In the genomic region with DNA sequence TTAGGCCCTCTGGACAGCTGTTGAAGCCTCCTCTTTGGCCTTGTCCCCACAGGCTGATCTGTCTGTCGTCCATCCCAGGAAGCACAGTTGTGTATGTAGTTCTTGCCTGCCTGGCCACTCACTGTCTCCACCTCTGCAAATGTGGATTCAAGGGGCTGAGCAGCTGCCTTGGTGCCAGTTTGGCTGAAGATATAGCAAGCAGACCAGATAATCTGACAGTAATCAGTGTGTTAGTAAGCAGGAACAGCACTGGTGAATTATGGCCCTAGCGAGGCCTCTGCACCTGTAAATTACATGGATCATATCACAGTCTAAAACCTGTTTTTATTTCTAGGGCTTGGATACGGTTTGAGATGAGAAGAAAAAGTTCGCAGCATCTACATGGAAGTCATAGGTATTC, we compare ENCODE assay signal across 35 cellular contexts.
"Had no signal": no experiment of that assay in that cellular context is flagged by ENCODE, and none has a peak within 500 bp of the region (broad histone marks: within the 10 kb centered on the region; RNA-seq: fewer than 3 reads in every experiment).

No MANE protein-coding gene starts in this region.

- H3K9me3 Mint-ChIP-seq: activated CD4-positive, alpha-beta T cell treated with anti-CD3 and anti-CD28 coated beads, Interleukin-2, amount 10 ng/mL, durations not matched to agents 24 days and 14 days; activated naive CD4-positive, alpha-beta T cell treated with anti-CD3 and anti-CD28 coated beads for 36 hours; activated naive CD8-positive, alpha-beta T cell treated with anti-CD3 and anti-CD28 coated beads for 36 hours; activated T-helper 1 cell treated with anti-CD3 and anti-CD28 coated beads, Interleukin-12 subunit alpha, Interleukin-12 subunit beta, Interleukin-2, Interleukin-4 antibody, amounts not matched to agents 30 ng/mL and 10 ng/mL and 1 ng/mL, durations not matched to agents 14 hours and 24 hours and 36 hours; stimulated activated naive CD8-positive, alpha-beta T cell treated with anti-CD3 and anti-CD28 coated beads, Interleukin-15, amount 100 ng/mL, for 72 hours; type B pancreatic cell had no signal

- H3K27ac Mint-ChIP-seq: activated CD4-positive, alpha-beta memory T cell treated with anti-CD3 and anti-CD28 coated beads for 36 hours; activated CD4-positive, alpha-beta T cell treated with anti-CD3 and anti-CD28 coated beads, Interleukin-2, amount 10 ng/mL, durations not matched to agents 24 days and 14 days; activated naive CD4-positive, alpha-beta T cell treated with anti-CD3 and anti-CD28 coated beads for 36 hours; activated naive CD8-positive, alpha-beta T cell treated with anti-CD3 and anti-CD28 coated beads for 36 hours; activated T-helper 1 cell treated with anti-CD3 and anti-CD28 coated beads, Interleukin-12 subunit alpha, Interleukin-12 subunit beta, Interleukin-2, Interleukin-4 antibody, amounts not matched to agents 30 ng/mL and 10 ng/mL and 1 ng/mL, durations not matched to agents 14 hours and 24 hours and 36 hours; nephron; progenitor cell of endocrine pancreas; stimulated activated memory B cell treated with anti-CD40 and anti-IgM and Interleukin-4, amounts not matched to agents 10 μg/mL and 1 μg/mL and 100 μg/mL, for 72 hours; stimulated activated naive CD8-positive, alpha-beta T cell treated with anti-CD3 and anti-CD28 coated beads, Interleukin-15, amount 100 ng/mL, for 72 hours; type B pancreatic cell had no signal

- H3K36me3 Mint-ChIP-seq: activated CD4-positive, alpha-beta memory T cell treated with anti-CD3 and anti-CD28 coated beads for 36 hours; activated naive CD8-positive, alpha-beta T cell treated with anti-CD3 and anti-CD28 coated beads for 36 hours; stimulated activated memory B cell treated with anti-CD40 and anti-IgM and Interleukin-4, amounts not matched to agents 10 μg/mL and 1 μg/mL and 100 μg/mL, for 72 hours; type B pancreatic cell had no signal

- DNase-seq: activated CD4-positive, alpha-beta memory T cell treated with anti-CD3 and anti-CD28 coated beads for 36 hours; activated CD4-positive, alpha-beta T cell treated with anti-CD3 and anti-CD28 coated beads, Interleukin-2, amount 10 ng/mL, durations not matched to agents 24 days and 14 days; activated CD4-positive, CD25-positive, alpha-beta regulatory T cell treated with anti-CD3 and anti-CD28 coated beads, Interleukin-2, amount 50 U/mL, for 72 hours; activated CD8-positive, alpha-beta memory T cell treated with anti-CD3 and anti-CD28 coated beads, Interleukin-2, amount 50 U/mL, for 4 hours; activated effector memory CD4-positive, alpha-beta T cell treated with anti-CD3 and anti-CD28 coated beads, Interleukin-2, amount 50 U/mL, for 16 hours; activated naive CD4-positive, alpha-beta T cell treated with anti-CD3 and anti-CD28 coated beads for 36 hours; activated naive CD8-positive, alpha-beta T cell treated with anti-CD3 and anti-CD28 coated beads for 36 hours; activated T-cell treated with anti-CD3 and anti-CD28 coated beads, Interleukin-2, amount 50 U/mL, for 1 hour; adrenal gland; aorta; body of pancreas; cerebellar nuclear complex; colonic mucosa; effector CD8-positive, alpha-beta T cell; erythroblast; gastrocnemius medialis; head of caudate nucleus; hippocampal formation; left cardiac atrium; left ventricle myocardium superior; ovary; small intestine; stimulated activated CD4-positive, alpha-beta T cell treated with anti-CD3 and anti-CD28 coated beads, Interleukin-1b, Interleukin-23, amount 100 ng/mL, for 48 hours; stimulated activated CD4-positive, alpha-beta T cell treated with anti-CD3 and anti-CD28 coated beads, Interleukin-4, amount 100 ng/mL, for 4 hours; stimulated activated CD8-positive, alpha-beta memory T cell treated with anti-CD3 and anti-CD28 coated beads, Interleukin-4, amount 100 ng/mL, for 48 hours; stimulated activated naive CD8-positive, alpha-beta T cell treated with anti-CD3 and anti-CD28 coated beads, Interleukin-15, amount 100 ng/mL, for 72 hours; substantia nigra; T1000; uterus had no signal

- H3K27me3 Mint-ChIP-seq: activated CD4-positive, alpha-beta memory T cell treated with anti-CD3 and anti-CD28 coated beads for 36 hours; activated CD4-positive, alpha-beta T cell treated with anti-CD3 and anti-CD28 coated beads, Interleukin-2, amount 10 ng/mL, durations not matched to agents 24 days and 14 days had no signal

- H3K4me1 Mint-ChIP-seq: activated CD4-positive, alpha-beta T cell treated with anti-CD3 and anti-CD28 coated beads, Interleukin-2, amount 10 ng/mL, durations not matched to agents 24 days and 14 days; activated naive CD8-positive, alpha-beta T cell treated with anti-CD3 and anti-CD28 coated beads for 36 hours; stimulated activated memory B cell treated with anti-CD40 and anti-IgM and Interleukin-4, amounts not matched to agents 10 μg/mL and 1 μg/mL and 100 μg/mL, for 72 hours; stimulated activated naive CD8-positive, alpha-beta T cell treated with anti-CD3 and anti-CD28 coated beads, Interleukin-15, amount 100 ng/mL, for 72 hours had no signal

- ATAC-seq: body of pancreas; gastrocnemius medialis; left cardiac atrium; left ventricle myocardium superior; sciatic nerve; stimulated activated memory B cell treated with anti-CD40 and anti-IgM and Interleukin-4, amounts not matched to agents 10 μg/mL and 1 μg/mL and 100 μg/mL, for 72 hours; stimulated activated naive CD8-positive, alpha-beta T cell treated with anti-CD3 and anti-CD28 coated beads, Interleukin-15, amount 100 ng/mL, for 72 hours had no signal

- H3K4me3 Mint-ChIP-seq: activated CD4-positive, alpha-beta memory T cell treated with anti-CD3 and anti-CD28 coated beads for 36 hours; activated CD4-positive, alpha-beta T cell treated with anti-CD3 and anti-CD28 coated beads, Interleukin-2, amount 10 ng/mL, durations not matched to agents 24 days and 14 days; activated naive CD4-positive, alpha-beta T cell treated with anti-CD3 and anti-CD28 coated beads for 36 hours; activated naive CD8-positive, alpha-beta T cell treated with anti-CD3 and anti-CD28 coated beads for 36 hours; activated T-helper 1 cell treated with anti-CD3 and anti-CD28 coated beads, Interleukin-12 subunit alpha, Interleukin-12 subunit beta, Interleukin-2, Interleukin-4 antibody, amounts not matched to agents 30 ng/mL and 10 ng/mL and 1 ng/mL, durations not matched to agents 14 hours and 24 hours and 36 hours; nephron; stimulated activated memory B cell treated with anti-CD40 and anti-IgM and Interleukin-4, amounts not matched to agents 10 μg/mL and 1 μg/mL and 100 μg/mL, for 72 hours; stimulated activated naive CD8-positive, alpha-beta T cell treated with anti-CD3 and anti-CD28 coated beads, Interleukin-15, amount 100 ng/mL, for 72 hours; type B pancreatic cell had no signal
